Comparison of ENCODE assay signal across 8 cellular contexts in the genomic region with DNA sequence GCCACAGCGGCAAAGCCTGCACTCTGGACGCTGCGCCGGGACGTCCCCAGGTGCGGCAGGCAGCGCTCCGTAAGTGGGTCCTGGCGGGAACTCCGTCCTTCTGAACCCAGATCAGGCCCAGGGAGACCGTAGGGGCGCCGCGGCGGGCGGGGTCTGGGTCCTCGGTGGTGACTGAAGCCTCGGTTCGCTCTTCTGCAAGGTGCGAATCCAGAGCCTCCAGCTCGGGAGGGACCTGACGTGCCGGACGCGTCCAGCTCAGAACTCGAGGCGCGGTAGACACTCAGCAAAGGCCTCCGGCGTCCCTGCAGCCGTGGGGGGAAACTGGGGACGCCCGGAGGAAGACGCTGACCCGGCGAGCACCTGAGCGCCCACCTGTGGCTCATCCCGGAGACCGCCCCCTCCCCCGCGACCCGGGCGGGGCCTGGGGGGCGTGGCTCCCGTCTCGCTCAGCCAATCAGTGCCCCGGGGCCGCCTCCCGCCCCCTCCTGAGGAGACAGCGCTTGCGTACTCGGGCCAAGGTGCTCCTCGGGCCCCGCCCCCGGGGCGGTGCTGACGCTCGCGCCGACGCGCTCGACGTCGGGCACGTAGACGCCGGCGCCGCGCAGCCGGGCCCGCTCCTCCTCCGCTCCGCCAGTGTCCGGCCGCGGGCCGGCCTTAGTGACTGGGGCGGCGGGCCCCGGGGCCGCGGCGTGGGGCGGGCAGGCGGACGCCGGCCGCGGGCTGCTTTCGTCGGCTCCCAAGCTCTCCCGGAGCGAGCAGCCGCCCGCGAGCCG. TPM values are rescaled to one million over a fixed set of nuclear protein-coding genes. Genes with fewer than 3 reads are reported as not detected.
DNase-seq lines count a peak whose midpoint lies in the region; ATAC-seq, FAIRE-seq and TF ChIP-seq lines count a peak whose summit lies in the region.

A gene (plus strand): TSS at position 587 of the 773 bp plus-strand sequence. CDS start 1,483 bp downstream, outside the sequence.

- H3K4me3 ChIP-seq in adipocyte (ENCODE audit: low read length) = peak within 1 kb of the TSS; percentile 96
- peak within 1 kb of the TSS; percentile 65 to 98 (median 94) for H3K4me3 ChIP-seq in heart left ventricle
- H3K4me3 ChIP-seq in transverse colon = peak within 1 kb of the TSS; percentile 78 to 97 (median 84)

- H3K27me3 ChIP-seq in adipocyte (replicated peaks; ENCODE audit: control insufficient read depth, insufficient read depth, low read length) = peaks cover 15% of the 10 kb centered on the region
- peaks cover 0 to 8% (median 0%) of the 10 kb centered on the region in 9 donors for H3K27me3 ChIP-seq in heart left ventricle
- no peaks in the 10 kb centered on the region for H3K27me3 ChIP-seq in transverse colon

- peak; percentile 98 for FAIRE-seq in GM12892 (lab: Jason Lieb, UNC)

- peaks cover 27% of the 10 kb centered on the region for H3K36me3 ChIP-seq in adipocyte (ENCODE audit: control insufficient read depth, insufficient read depth, low read length, severe bottlenecking)
- peaks cover 0 to 34% (median 31%) of the 10 kb centered on the region in 9 donors for H3K36me3 ChIP-seq in heart left ventricle
- peaks cover 0 to 8% (median 0%) of the 10 kb centered on the region in 4 donors for H3K36me3 ChIP-seq in transverse colon

- H3K9me3 ChIP-seq in adipocyte (ENCODE audit: control insufficient read depth, low read length) (no peaks in the 10 kb centered on the region), heart left ventricle (no peaks in the 10 kb centered on the region), transverse colon (no peaks in the 10 kb centered on the region)

- peaks cover 17% of the 10 kb centered on the region for H3K4me1 ChIP-seq in adipocyte (ENCODE audit: control insufficient read depth, insufficient read depth, low read length)
- H3K4me1 ChIP-seq in heart left ventricle = peaks cover 0 to 44% (median 26%) of the 10 kb centered on the region in 12 donors
- peaks cover 10 to 29% (median 22%) of the 10 kb centered on the region in 4 donors for H3K4me1 ChIP-seq in transverse colon

- H3K9ac ChIP-seq in adipocyte (ENCODE audit: low read length) = peak within 1 kb of the TSS; percentile 93

- 0 to 1% (median 0%) methylated on average over 14 to 99 of the region's 99 CpGs for WGBS in heart left ventricle, 4 donors
- 0% methylated on average over 13 of the region's 99 CpGs; no CpG with 5 or more reads in 1 of the 2 donors for WGBS in transverse colon (ENCODE audit: low coverage in 1 of 2), 2 donors

- in situ Hi-C loops in transverse colon (cut with MboI; ENCODE audit: low pct_ligation_motif_present in 1 of 4, low pct_unique_long_range_greater_than_20kb in 1 of 4, low sequenced_read_pairs in 3 of 4) = no loop called here

- DNase-seq in GM12892 (ENCODE audit: insufficient read length) (peak; percentile 91), NCI-H1436 (lab: John Stamatoyannopoulos, UW) (peak; percentile 95), T follicular helper cell (ENCODE audit: low read depth) (peak; percentile 93), adipocyte (ENCODE audit: low read depth) (peak; percentile 98), heart left ventricle (peak; percentile 96 to 98 (median 97)), pons (ENCODE audit: low spot score) (peak; percentile 96), transverse colon (peak; percentile 97)

- H3K27ac ChIP-seq in heart left ventricle = peak within 1 kb of the TSS in 11 of 12 donors; percentile 82 to 95 (median 87)
- H3K27ac ChIP-seq in transverse colon = peak within 1 kb of the TSS; percentile 87 to 97 (median 94)

- intact Hi-C loops in heart left ventricle (cut with DNase I) (loop anchor here in 5 of 10 donors (2.0 to 10.0 kb wide), 5 partner anchors 67 to 129 kb away; a partner anchor contains a TSS), transverse colon (cut with DNase I; ENCODE audit: low total_unique reads) (loop anchor here (1.0 kb wide), 1 partner anchor 67 kb away; a partner anchor contains a TSS)

- TF ChIP-seq POLR2A in GM12892 (IDR thresholded peaks at IDR 0.05; ENCODE audit: low read depth, low read length) (peak; percentile 87), heart left ventricle (IDR thresholded peaks at IDR 0.05) (peak; percentile 91 to 97), transverse colon (IDR thresholded peaks at IDR 0.05) (peak; percentile 74)

- TF ChIP-seq EP300 in transverse colon (IDR thresholded peaks at IDR 0.05; ENCODE audit: low read depth) = no peak

- TF ChIP-seq CTCF in heart left ventricle (IDR thresholded peaks at IDR 0.05) = peak in 3 of 12 donors; percentile 7 to 24 (median 11)
- TF ChIP-seq CTCF in transverse colon (IDR thresholded peaks at IDR 0.05) = peak in 1 of 5 experiments; percentile 8

- ATAC-seq in HG02840 (IDR thresholded peaks at IDR 0.05; ENCODE audit: low FRiP score, unreplicated experiment) (peak; percentile 94), heart left ventricle (peak; percentile 98 to 100 (median 99))

RNA-seq across cellular contexts. Expression of the gene that starts here (rescaled TPM):
- polyA plus RNA-seq in GM12892 (2012; ENCODE audit: missing spikeins) = 15.3 TPM
- total RNA-seq in heart left ventricle (10 to 100 TPM; 32.2 to 53.1 (median 40.7) TPM), transverse colon (100 to 1,000 TPM in 1 of 4 donors, 10 to 100 TPM in 3; 42.6 to 143 (median 72.8) TPM)
- polyA plus RNA-seq in heart left ventricle = 10 to 100 TPM; 15.8 to 28.0 TPM

Comparison
In these comparisons a context has a peak if more than half of its experiments do, and no peak if none do; other contexts are left out.
1. Peak in every context shown above with its lines: DNase-seq, ATAC-seq, H3K4me3 ChIP-seq and H3K27ac ChIP-seq.